ENCODE assay signal across 1 cellular context in the genomic region with DNA sequence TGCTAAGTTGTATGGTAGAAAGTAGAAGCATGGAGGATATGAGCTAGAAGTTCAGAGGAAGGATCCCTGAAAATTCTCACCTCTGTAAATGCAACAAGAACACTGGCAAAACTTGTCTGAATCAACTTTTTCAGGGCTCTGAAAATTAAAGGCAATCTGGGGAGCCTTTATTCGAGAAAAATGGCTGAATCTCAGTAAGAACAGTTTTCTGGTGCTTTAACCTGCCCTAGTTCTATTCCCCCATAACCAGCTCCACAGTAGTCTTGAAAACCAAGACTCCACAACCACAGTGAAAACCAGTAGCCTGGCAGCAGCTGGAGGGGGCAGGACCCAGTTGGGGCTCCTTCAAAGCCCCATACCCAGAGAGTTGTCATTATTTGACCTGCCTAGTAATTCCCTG.
TF ChIP-seq lines count a peak whose summit lies in the region.

No MANE protein-coding gene starts in this region.

TF ChIP-seq in H1, 55 proteins besides CTCF, POLR2A, EP300 and RAD21 (continued from another document):
- no peak for TF ChIP-seq ASH2L (IDR thresholded peaks at IDR 0.05; ENCODE audit: low read length)
- TF ChIP-seq TCF12 (IDR thresholded peaks at IDR 0.05; ENCODE audit: low read depth, low read length): no peak
- TF ChIP-seq, protein P1, sequence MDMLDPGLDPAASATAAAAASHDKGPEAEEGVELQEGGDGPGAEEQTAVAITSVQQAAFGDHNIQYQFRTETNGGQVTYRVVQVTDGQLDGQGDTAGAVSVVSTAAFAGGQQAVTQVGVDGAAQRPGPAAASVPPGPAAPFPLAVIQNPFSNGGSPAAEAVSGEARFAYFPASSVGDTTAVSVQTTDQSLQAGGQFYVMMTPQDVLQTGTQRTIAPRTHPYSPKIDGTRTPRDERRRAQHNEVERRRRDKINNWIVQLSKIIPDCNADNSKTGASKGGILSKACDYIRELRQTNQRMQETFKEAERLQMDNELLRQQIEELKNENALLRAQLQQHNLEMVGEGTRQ (IDR thresholded peaks at IDR 0.05; ENCODE audit: low read length): no peak
- TF ChIP-seq CREB1 (IDR thresholded peaks at IDR 0.05): no peak
- TF ChIP-seq SP1 (IDR thresholded peaks at IDR 0.05; ENCODE audit: low read depth, low read length): no peak
- TF ChIP-seq GABPA (IDR thresholded peaks at IDR 0.05; ENCODE audit: borderline replicate concordance, insufficient read depth, low read length): no peak
- no peak for TF ChIP-seq JUN (IDR thresholded peaks at IDR 0.05; ENCODE audit: low read depth, low read length)
- TF ChIP-seq, protein P2, sequence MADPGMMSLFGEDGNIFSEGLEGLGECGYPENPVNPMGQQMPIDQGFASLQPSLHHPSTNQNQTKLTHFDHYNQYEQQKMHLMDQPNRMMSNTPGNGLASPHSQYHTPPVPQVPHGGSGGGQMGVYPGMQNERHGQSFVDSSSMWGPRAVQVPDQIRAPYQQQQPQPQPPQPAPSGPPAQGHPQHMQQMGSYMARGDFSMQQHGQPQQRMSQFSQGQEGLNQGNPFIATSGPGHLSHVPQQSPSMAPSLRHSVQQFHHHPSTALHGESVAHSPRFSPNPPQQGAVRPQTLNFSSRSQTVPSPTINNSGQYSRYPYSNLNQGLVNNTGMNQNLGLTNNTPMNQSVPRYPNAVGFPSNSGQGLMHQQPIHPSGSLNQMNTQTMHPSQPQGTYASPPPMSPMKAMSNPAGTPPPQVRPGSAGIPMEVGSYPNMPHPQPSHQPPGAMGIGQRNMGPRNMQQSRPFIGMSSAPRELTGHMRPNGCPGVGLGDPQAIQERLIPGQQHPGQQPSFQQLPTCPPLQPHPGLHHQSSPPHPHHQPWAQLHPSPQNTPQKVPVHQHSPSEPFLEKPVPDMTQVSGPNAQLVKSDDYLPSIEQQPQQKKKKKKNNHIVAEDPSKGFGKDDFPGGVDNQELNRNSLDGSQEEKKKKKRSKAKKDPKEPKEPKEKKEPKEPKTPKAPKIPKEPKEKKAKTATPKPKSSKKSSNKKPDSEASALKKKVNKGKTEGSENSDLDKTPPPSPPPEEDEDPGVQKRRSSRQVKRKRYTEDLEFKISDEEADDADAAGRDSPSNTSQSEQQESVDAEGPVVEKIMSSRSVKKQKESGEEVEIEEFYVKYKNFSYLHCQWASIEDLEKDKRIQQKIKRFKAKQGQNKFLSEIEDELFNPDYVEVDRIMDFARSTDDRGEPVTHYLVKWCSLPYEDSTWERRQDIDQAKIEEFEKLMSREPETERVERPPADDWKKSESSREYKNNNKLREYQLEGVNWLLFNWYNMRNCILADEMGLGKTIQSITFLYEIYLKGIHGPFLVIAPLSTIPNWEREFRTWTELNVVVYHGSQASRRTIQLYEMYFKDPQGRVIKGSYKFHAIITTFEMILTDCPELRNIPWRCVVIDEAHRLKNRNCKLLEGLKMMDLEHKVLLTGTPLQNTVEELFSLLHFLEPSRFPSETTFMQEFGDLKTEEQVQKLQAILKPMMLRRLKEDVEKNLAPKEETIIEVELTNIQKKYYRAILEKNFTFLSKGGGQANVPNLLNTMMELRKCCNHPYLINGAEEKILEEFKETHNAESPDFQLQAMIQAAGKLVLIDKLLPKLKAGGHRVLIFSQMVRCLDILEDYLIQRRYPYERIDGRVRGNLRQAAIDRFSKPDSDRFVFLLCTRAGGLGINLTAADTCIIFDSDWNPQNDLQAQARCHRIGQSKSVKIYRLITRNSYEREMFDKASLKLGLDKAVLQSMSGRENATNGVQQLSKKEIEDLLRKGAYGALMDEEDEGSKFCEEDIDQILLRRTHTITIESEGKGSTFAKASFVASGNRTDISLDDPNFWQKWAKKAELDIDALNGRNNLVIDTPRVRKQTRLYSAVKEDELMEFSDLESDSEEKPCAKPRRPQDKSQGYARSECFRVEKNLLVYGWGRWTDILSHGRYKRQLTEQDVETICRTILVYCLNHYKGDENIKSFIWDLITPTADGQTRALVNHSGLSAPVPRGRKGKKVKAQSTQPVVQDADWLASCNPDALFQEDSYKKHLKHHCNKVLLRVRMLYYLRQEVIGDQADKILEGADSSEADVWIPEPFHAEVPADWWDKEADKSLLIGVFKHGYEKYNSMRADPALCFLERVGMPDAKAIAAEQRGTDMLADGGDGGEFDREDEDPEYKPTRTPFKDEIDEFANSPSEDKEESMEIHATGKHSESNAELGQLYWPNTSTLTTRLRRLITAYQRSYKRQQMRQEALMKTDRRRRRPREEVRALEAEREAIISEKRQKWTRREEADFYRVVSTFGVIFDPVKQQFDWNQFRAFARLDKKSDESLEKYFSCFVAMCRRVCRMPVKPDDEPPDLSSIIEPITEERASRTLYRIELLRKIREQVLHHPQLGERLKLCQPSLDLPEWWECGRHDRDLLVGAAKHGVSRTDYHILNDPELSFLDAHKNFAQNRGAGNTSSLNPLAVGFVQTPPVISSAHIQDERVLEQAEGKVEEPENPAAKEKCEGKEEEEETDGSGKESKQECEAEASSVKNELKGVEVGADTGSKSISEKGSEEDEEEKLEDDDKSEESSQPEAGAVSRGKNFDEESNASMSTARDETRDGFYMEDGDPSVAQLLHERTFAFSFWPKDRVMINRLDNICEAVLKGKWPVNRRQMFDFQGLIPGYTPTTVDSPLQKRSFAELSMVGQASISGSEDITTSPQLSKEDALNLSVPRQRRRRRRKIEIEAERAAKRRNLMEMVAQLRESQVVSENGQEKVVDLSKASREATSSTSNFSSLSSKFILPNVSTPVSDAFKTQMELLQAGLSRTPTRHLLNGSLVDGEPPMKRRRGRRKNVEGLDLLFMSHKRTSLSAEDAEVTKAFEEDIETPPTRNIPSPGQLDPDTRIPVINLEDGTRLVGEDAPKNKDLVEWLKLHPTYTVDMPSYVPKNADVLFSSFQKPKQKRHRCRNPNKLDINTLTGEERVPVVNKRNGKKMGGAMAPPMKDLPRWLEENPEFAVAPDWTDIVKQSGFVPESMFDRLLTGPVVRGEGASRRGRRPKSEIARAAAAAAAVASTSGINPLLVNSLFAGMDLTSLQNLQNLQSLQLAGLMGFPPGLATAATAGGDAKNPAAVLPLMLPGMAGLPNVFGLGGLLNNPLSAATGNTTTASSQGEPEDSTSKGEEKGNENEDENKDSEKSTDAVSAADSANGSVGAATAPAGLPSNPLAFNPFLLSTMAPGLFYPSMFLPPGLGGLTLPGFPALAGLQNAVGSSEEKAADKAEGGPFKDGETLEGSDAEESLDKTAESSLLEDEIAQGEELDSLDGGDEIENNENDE (IDR thresholded peaks at IDR 0.05; ENCODE audit: insufficient replicate concordance, low read length): no peak
- TF ChIP-seq KDM1A (IDR thresholded peaks at IDR 0.05; ENCODE audit: borderline replicate concordance, low read length): no peak
- TF ChIP-seq SP2 (IDR thresholded peaks at IDR 0.05; ENCODE audit: low read length): no peak
- no peak for TF ChIP-seq EGR1 (IDR thresholded peaks at IDR 0.05; ENCODE audit: borderline replicate concordance, low read depth, low read length)
- no peak for TF ChIP-seq PHF8 (conservative IDR thresholded peaks at IDR 0.05; ENCODE audit: low read depth, low read length)
- no peak for TF ChIP-seq EZH2 (IDR thresholded peaks at IDR 0.05; ENCODE audit: low read depth, low read length, severe bottlenecking)
- no peak for TF ChIP-seq NANOG (IDR thresholded peaks at IDR 0.05; ENCODE audit: insufficient read depth, low read depth, low read length, poor library complexity, severe bottlenecking)
- no peak for TF ChIP-seq SP4 (IDR thresholded peaks at IDR 0.05; ENCODE audit: low read length)
- TF ChIP-seq, protein P3, sequence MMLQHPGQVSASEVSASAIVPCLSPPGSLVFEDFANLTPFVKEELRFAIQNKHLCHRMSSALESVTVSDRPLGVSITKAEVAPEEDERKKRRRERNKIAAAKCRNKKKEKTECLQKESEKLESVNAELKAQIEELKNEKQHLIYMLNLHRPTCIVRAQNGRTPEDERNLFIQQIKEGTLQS (IDR thresholded peaks at IDR 0.05; ENCODE audit: insufficient read depth, low read depth, low read length): no peak
